In genomic region chr10:58384999-58385783, GRCh38 we compare ENCODE assay signal across 8 cellular contexts. TPM values are rescaled to one million over a fixed set of nuclear protein-coding genes. Genes with fewer than 3 reads are reported as not detected.
DNase-seq lines count a peak whose midpoint lies in the region; ATAC-seq, FAIRE-seq and TF ChIP-seq lines count a peak whose summit lies in the region.

Gene TFAM (plus strand): TSS chr10:58385410. CDS start chr10:58385548, 138 bp downstream.

- peak within 1 kb of the TSS; percentile 89 to 98 for H3K9ac ChIP-seq in stomach smooth muscle (ENCODE audit: low read length in 2 of 2)

- ATAC-seq in RWPE2 (ENCODE audit: low read depth): peak; percentile 88

- peaks cover 4% of the 10 kb centered on the region for H3K36me3 Mint-ChIP-seq in neural crest cell (ENCODE audit: low read depth)

- peak within 1 kb of the TSS; percentile 99 for H3K4me3 Mint-ChIP-seq in neural crest cell

- H3K27me3 Mint-ChIP-seq in neural crest cell (ENCODE audit: low read depth): no peaks in the 10 kb centered on the region

- H3K4me3 ChIP-seq in RWPE2 (ENCODE audit: severe bottlenecking) (peak within 1 kb of the TSS; percentile 73), fibroblast of villous mesenchyme (ENCODE audit: low read depth, low read length) (peak within 1 kb of the TSS; percentile 95), stomach smooth muscle (ENCODE audit: low read length in 2 of 2) (peak within 1 kb of the TSS; percentile 89 to 98)

- H3K4me1 Mint-ChIP-seq in neural crest cell: peaks cover 33% of the 10 kb centered on the region

- peak; percentile 84 for TF ChIP-seq CTCF in RWPE2 (IDR thresholded peaks at IDR 0.05; ENCODE audit: poor library complexity, severe bottlenecking)
- peak; percentile 41 for TF ChIP-seq CTCF in fibroblast of villous mesenchyme (IDR thresholded peaks at IDR 0.05; ENCODE audit: insufficient read depth, low read depth, low read length)
- peak; percentile 61 for TF ChIP-seq CTCF in neural crest cell (conservative IDR thresholded peaks at IDR 0.05)

- DNase-seq in G401 (ENCODE audit: low spot score) (peak; percentile 93), H54 (ENCODE audit: insufficient read length, low spot score) (peak; percentile 87), LoVo (ENCODE audit: low spot score) (peak; percentile 94), RWPE2 (ENCODE audit: low spot score) (peak; percentile 89), fibroblast of villous mesenchyme (ENCODE audit: low read depth) (peak; percentile 92), neural crest cell (ENCODE audit: low read depth, low spot score) (peak; percentile 95)
- peak; percentile 98 for DNase-seq in activated effector memory CD4-positive, alpha-beta T cell treated with anti-CD3 and anti-CD28 coated beads, Interleukin-2, amount 50 U/mL, for 16 hours

- H3K27me3 ChIP-seq in RWPE2 (ENCODE audit: insufficient read depth, poor library complexity, severe bottlenecking): no peaks in the 10 kb centered on the region
- H3K27me3 ChIP-seq in stomach smooth muscle (ENCODE audit: control insufficient read depth in 1 of 2, insufficient read depth in 2 of 2, low read length in 2 of 2): no peaks in the 10 kb centered on the region

- peaks cover 7% of the 10 kb centered on the region for H3K4me1 ChIP-seq in RWPE2 (ENCODE audit: insufficient read depth, poor library complexity, severe bottlenecking)
- peaks cover 3% of the 10 kb centered on the region for H3K4me1 ChIP-seq in stomach smooth muscle (ENCODE audit: control insufficient read depth, insufficient read depth, low read length)

- peak within 1 kb of the TSS; percentile 99 for H3K27ac Mint-ChIP-seq in neural crest cell (ENCODE audit: unreplicated experiment)

- peak; percentile 86 for TF ChIP-seq POLR2A in H54 (IDR thresholded peaks at IDR 0.05; ENCODE audit: low read depth, low read length)

- peaks cover 40% of the 10 kb centered on the region for H3K36me3 ChIP-seq in RWPE2 (ENCODE audit: low read depth)
- peaks cover 8 to 18% of the 10 kb centered on the region in 2 donors for H3K36me3 ChIP-seq in stomach smooth muscle (ENCODE audit: control insufficient read depth in 2 of 2, insufficient read depth in 2 of 2, low read length in 2 of 2)

- in situ Hi-C loops in G401 (cut with HindIII; ENCODE audit: low sequenced_read_pairs): no loop called here

- H3K27ac ChIP-seq in RWPE2 (ENCODE audit: poor library complexity, severe bottlenecking) (peak within 1 kb of the TSS; percentile 57), stomach smooth muscle (ENCODE audit: low read length) (peak within 1 kb of the TSS; percentile 85)

- FAIRE-seq in H54 (lab: Jason Lieb, UNC): peak; percentile 95

- H3K9me3 ChIP-seq in RWPE2 (ENCODE audit: severe bottlenecking) (no peaks in the 10 kb centered on the region), stomach smooth muscle (ENCODE audit: control insufficient read depth in 2 of 2, low read length in 2 of 2) (no peaks in the 10 kb centered on the region)

- no peaks in the 10 kb centered on the region for H3K9me3 Mint-ChIP-seq in neural crest cell

RNA-seq across cellular contexts. Expression of gene TFAM, which starts in this region (rescaled TPM):
- total RNA-seq in G401 (2014; rRNA removed; shearing (Covaris generic)): 67.1 and 102 TPM in 2 replicates
- 18.0 and 26.3 TPM in 2 replicates for total RNA-seq in fibroblast of villous mesenchyme
- 64.2 and 74.8 TPM in 2 replicates for total RNA-seq in neural crest cell

Comparison
In these comparisons a context has a peak if more than half of its experiments do, and no peak if none do; other contexts are left out.
1. Peak in every context shown above with its lines: DNase-seq, ATAC-seq, H3K4me3 ChIP-seq and H3K27ac ChIP-seq.